8 cellular contexts compared by ENCODE assay signal in the genomic region with DNA sequence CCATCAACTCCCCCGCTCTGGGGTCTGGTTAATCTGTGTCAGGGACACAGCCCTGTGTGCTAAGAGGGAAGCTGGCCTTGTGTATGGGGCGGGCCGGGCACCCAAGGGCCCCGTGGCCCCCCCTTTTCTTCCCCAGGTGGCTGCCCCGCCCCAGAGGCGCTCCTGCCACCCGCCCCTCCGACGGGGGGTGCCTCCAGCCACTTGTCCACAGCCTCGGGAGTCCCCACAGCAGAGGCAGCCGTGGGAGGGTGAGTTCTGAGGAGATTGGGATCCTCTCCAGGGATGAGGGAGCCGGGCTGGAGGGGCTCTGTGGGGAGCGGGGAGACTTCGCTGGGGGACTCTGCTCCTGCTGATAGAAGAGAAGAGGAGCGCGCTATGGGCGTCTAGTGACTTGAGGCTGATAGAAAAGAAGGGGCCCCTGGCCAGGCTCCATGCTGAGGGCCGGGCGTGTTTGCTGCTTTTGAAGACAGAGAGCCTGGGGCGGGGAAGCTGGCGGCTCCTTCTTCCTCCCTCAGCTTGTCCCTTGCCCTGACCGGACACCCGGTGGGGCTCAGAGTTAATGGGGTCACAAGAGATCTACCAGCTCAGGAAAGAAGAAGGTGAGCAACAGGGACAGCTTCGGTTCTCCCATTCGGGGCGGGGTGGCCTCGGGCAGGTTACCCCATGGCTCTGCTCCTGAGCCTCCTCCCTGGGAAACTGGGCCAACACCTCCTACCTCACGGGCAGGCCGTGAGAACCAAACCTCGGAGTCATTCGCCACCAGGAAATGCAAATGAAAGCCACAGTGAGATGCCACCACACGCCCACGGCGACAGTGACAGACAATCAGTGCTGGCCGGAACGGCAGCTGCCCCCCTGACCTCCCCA.
DNase-seq lines count a peak whose midpoint lies in the region; ATAC-seq and TF ChIP-seq lines count a peak whose summit lies in the region.

No MANE protein-coding gene starts in this region.

- H3K4me3 Mint-ChIP-seq in activated naive CD8-positive, alpha-beta T cell treated with anti-CD3 and anti-CD28 coated beads, Interleukin-2, amount 50 U/mL, for 24 hours = peak overlapping the region; percentile 3

- 55 to 70% (median 65%) methylated on average over 29 to 36 of the region's 36 CpGs for WGBS in heart left ventricle, 4 donors

- DNase-seq in G401 (ENCODE audit: low spot score) (peak; percentile 18), Panc1 (ENCODE audit: low read depth, low spot score) (no peak), retina (peak; percentile 36), heart left ventricle (no peak), dedifferentiated amniotic fluid mesenchymal stem cell (ENCODE audit: extremely low spot score) (no peak)
- DNase-seq in activated naive CD8-positive, alpha-beta T cell treated with anti-CD3 and anti-CD28 coated beads, Interleukin-2, amount 50 U/mL, for 24 hours = peak; percentile 69

- H3K4me1 Mint-ChIP-seq in activated naive CD8-positive, alpha-beta T cell treated with anti-CD3 and anti-CD28 coated beads, Interleukin-2, amount 50 U/mL, for 24 hours = peaks cover 58% of the 10 kb centered on the region

- H3K36me3 Mint-ChIP-seq in activated naive CD8-positive, alpha-beta T cell treated with anti-CD3 and anti-CD28 coated beads, Interleukin-2, amount 50 U/mL, for 24 hours (ENCODE audit: low read depth) = no peaks in the 10 kb centered on the region

- in situ Hi-C loops in G401 (cut with HindIII; ENCODE audit: low sequenced_read_pairs) (no loop called here), Panc1 (cut with HindIII; ENCODE audit: low pct_unique_long_range_greater_than_20kb, low sequenced_read_pairs) (no loop called here)

- CTCF ChIA-PET in Panc1 (lab: Charles Lee) = no interaction called here

- TF ChIP-seq POLR2A in heart left ventricle (IDR thresholded peaks at IDR 0.05) = no peak

- H3K36me3 ChIP-seq in Panc1 (ENCODE audit: control insufficient read depth, insufficient read depth, low read length) = no peaks in the 10 kb centered on the region
- no peaks in the 10 kb centered on the region for H3K36me3 ChIP-seq in heart left ventricle

- no TSS peak for BruUV-seq in Panc1 (replicated peaks; lab: Mats Ljungman, UMichigan)

- peak; percentile 11 for ATAC-seq in Panc1
- ATAC-seq in activated naive CD8-positive, alpha-beta T cell treated with anti-CD3 and anti-CD28 coated beads, Interleukin-2, amount 50 U/mL, for 24 hours = peak; percentile 21
- no peak for ATAC-seq in HG02642 (IDR thresholded peaks at IDR 0.05; ENCODE audit: poor library complexity, unreplicated experiment)
- no peak for ATAC-seq in HG03354 (IDR thresholded peaks at IDR 0.05; ENCODE audit: poor library complexity, severe bottlenecking, unreplicated experiment)
- ATAC-seq in heart left ventricle = no peak

- POLR2A ChIA-PET in Panc1 (lab: Charles Lee) = no interaction called here

- TF ChIP-seq CTCF in Panc1 (IDR thresholded peaks at IDR 0.05) (no peak), heart left ventricle (IDR thresholded peaks at IDR 0.05) (no peak)

- no peaks in the 10 kb centered on the region for H3K9me3 ChIP-seq in Panc1 (ENCODE audit: control insufficient read depth, insufficient read depth, low read depth, low read length)
- H3K9me3 ChIP-seq in heart left ventricle = no peaks in the 10 kb centered on the region

- no peaks in the 10 kb centered on the region for H3K9me3 Mint-ChIP-seq in activated naive CD8-positive, alpha-beta T cell treated with anti-CD3 and anti-CD28 coated beads, Interleukin-2, amount 50 U/mL, for 24 hours

- no peaks in the 10 kb centered on the region for H3K27me3 ChIP-seq in Panc1 (ENCODE audit: control insufficient read depth, insufficient read depth, low read length)
- no peaks in the 10 kb centered on the region for H3K27me3 ChIP-seq in heart left ventricle

- peaks cover 14% of the 10 kb centered on the region for H3K4me1 ChIP-seq in Panc1 (ENCODE audit: control insufficient read depth, insufficient read depth, low read length)
- peaks cover 0 to 55% (median 33%) of the 10 kb centered on the region in 12 donors for H3K4me1 ChIP-seq in heart left ventricle

- peak overlapping the region; percentile 68; the same call in 1 of the 2 replicates for H3K27ac ChIP-seq in Panc1 (ENCODE audit: low read length)
- peak overlapping the region in 3 of 12 donors; percentile 16 to 76 (median 40) for H3K27ac ChIP-seq in heart left ventricle

- intact Hi-C loops in Panc1 (cut with micrococcal nuclease; ENCODE audit: unreplicated experiment) (no loop called here), heart left ventricle (cut with DNase I) (no loop called here)

- H3K4me3 ChIP-seq in Panc1 (ENCODE audit: low read depth in 2 of 2, low read length in 2 of 2) = no peak overlapping the region
- H3K4me3 ChIP-seq in heart left ventricle = peak overlapping the region in 1 of 12 donors; percentile 25

- H3K27me3 Mint-ChIP-seq in activated naive CD8-positive, alpha-beta T cell treated with anti-CD3 and anti-CD28 coated beads, Interleukin-2, amount 50 U/mL, for 24 hours = peaks cover 56% of the 10 kb centered on the region

- H3K27ac Mint-ChIP-seq in activated naive CD8-positive, alpha-beta T cell treated with anti-CD3 and anti-CD28 coated beads, Interleukin-2, amount 50 U/mL, for 24 hours = peak overlapping the region; percentile 55

Comparison
In these comparisons a context has a peak if more than half of its experiments do, and no peak if none do; other contexts are left out.
1. DNase-seq: peak in G401 (single experiment), activated naive CD8-positive, alpha-beta T cell treated with anti-CD3 and anti-CD28 coated beads, Interleukin-2, amount 50 U/mL, for 24 hours (single experiment) and retina (single experiment); none in Panc1 (single experiment), heart left ventricle (0 of 5) and dedifferentiated amniotic fluid mesenchymal stem cell (single experiment).
2. ATAC-seq: peak in Panc1 (single experiment) and activated naive CD8-positive, alpha-beta T cell treated with anti-CD3 and anti-CD28 coated beads, Interleukin-2, amount 50 U/mL, for 24 hours (single experiment); none in HG02642 (single experiment), HG03354 (single experiment) and heart left ventricle (0 of 4).